Comparison of ENCODE assay signal across 23 cellular contexts in genomic region chr11:73353422-73353821, GRCh38. TPM values are rescaled to one million over a fixed set of nuclear protein-coding genes. Genes with fewer than 3 reads are reported as not detected.
DNase-seq lines count a peak whose midpoint lies in the region; ATAC-seq and TF ChIP-seq lines count a peak whose summit lies in the region.
"Had no signal": no experiment of that assay in that cellular context is flagged by ENCODE, and none has a peak within 500 bp of the region (broad histone marks: within the 10 kb centered on the region; RNA-seq: fewer than 3 reads in every experiment).

No MANE protein-coding gene starts in this region.

- H3K27me3 Mint-ChIP-seq in activated CD8-positive, alpha-beta memory T cell treated with anti-CD3 and anti-CD28 coated beads, Interleukin-2, amount 10 ng/mL, durations not matched to agents 7 days and 5 days: no peaks in the 10 kb centered on the region
- H3K27me3 Mint-ChIP-seq in CD4-positive, alpha-beta memory T cell: no peaks in the 10 kb centered on the region

- no peaks in the 10 kb centered on the region for H4K20me1 ChIP-seq in Loucy (ENCODE audit: insufficient read depth, low read length, poor library complexity, severe bottlenecking)

- H3K4me1 ChIP-seq in CD4-positive, alpha-beta memory T cell (ENCODE audit: insufficient read depth, low read length): no peaks in the 10 kb centered on the region
- peaks cover 15% of the 10 kb centered on the region for H3K4me1 ChIP-seq in Loucy (ENCODE audit: insufficient read depth, low read length, poor library complexity, severe bottlenecking)
- peaks cover 4% of the 10 kb centered on the region for H3K4me1 ChIP-seq in psoas muscle
- peaks cover 0 to 7% (median 3%) of the 10 kb centered on the region in 4 donors for H3K4me1 ChIP-seq in transverse colon
- H3K4me1 ChIP-seq: SJCRH30 had no signal

- TF ChIP-seq EP300 in transverse colon (IDR thresholded peaks at IDR 0.05; ENCODE audit: low read depth): no peak

- H3K9me3 ChIP-seq in CD4-positive, alpha-beta memory T cell (ENCODE audit: control insufficient read depth in 1 of 2, low read length in 2 of 2): no peaks in the 10 kb centered on the region
- H3K9me3 ChIP-seq in Loucy (ENCODE audit: insufficient read depth, low read depth, low read length) (no peaks in the 10 kb centered on the region), psoas muscle (no peaks in the 10 kb centered on the region), transverse colon (no peaks in the 10 kb centered on the region)
- H3K9me3 ChIP-seq: BE2C, SJCRH30 had no signal

- no peak overlapping the region for H3K9ac ChIP-seq in Loucy (ENCODE audit: low read depth, low read length, poor library complexity, severe bottlenecking)

- CTCF ChIA-PET in activated CD8-positive, alpha-beta memory T cell treated with anti-CD3 and anti-CD28 coated beads, Interleukin-2, amount 10 ng/mL, durations not matched to agents 7 days and 5 days (lab: Charles Lee): interaction anchor here (1.4 to 10.0 kb wide), 4 partner anchors 10 to 45 kb away, joined by 4 to 130 read pairs (median 36); no protein-coding TSS in a partner anchor
- CTCF ChIA-PET in CD4-positive, alpha-beta memory T cell (lab: Charles Lee; ENCODE audit: partially characterized antibody): interaction anchor here (0.6 to 7.1 kb wide), 4 partner anchors 10 to 104 kb away, joined by 3 to 319 read pairs (median 76); partner anchors contain the start of gene ARHGEF17

- in situ Hi-C loops in transverse colon (cut with MboI; ENCODE audit: low pct_ligation_motif_present in 1 of 4, low pct_unique_long_range_greater_than_20kb in 1 of 4, low sequenced_read_pairs in 3 of 4): loop anchor here in 2 of 4 donors (5.0 kb wide), 1 partner anchor 39 kb away; no protein-coding TSS in a partner anchor

- H3K79me2 ChIP-seq in Loucy (ENCODE audit: insufficient read depth, low read length): no peaks in the 10 kb centered on the region

- TF ChIP-seq CTCF in Loucy (conservative IDR thresholded peaks at IDR 0.05; ENCODE audit: low read length) (no peak), psoas muscle (IDR thresholded peaks at IDR 0.05) (no peak), transverse colon (IDR thresholded peaks at IDR 0.05) (no peak)

- peak; percentile 65 for ATAC-seq in activated CD8-positive, alpha-beta memory T cell treated with anti-CD3 and anti-CD28 coated beads, Interleukin-2, amount 10 ng/mL, durations not matched to agents 7 days and 5 days
- peak; percentile 44 to 85 (median 74) for ATAC-seq in psoas muscle
- ATAC-seq: CD8-positive, alpha-beta T cell; GM12878; GM23338; HCT116; PC-3 had no signal

- no peak for TF ChIP-seq POLR2A in transverse colon (IDR thresholded peaks at IDR 0.05)

- no peaks in the 10 kb centered on the region for H3K9me2 ChIP-seq in Loucy (replicated peaks; ENCODE audit: low read depth, low read length)

- intact Hi-C loops in CD4-positive, alpha-beta memory T cell (cut with micrococcal nuclease): no loop called here
- intact Hi-C loops in psoas muscle (cut with DNase I): loop anchor here in 1 of 2 donors (2.0 kb wide), 1 partner anchor 39 kb away; no protein-coding TSS in a partner anchor
- intact Hi-C loops in transverse colon (cut with DNase I; ENCODE audit: low total_unique reads): no loop called here

- peaks cover 18% of the 10 kb centered on the region for H3K4me1 Mint-ChIP-seq in activated CD8-positive, alpha-beta memory T cell treated with anti-CD3 and anti-CD28 coated beads, Interleukin-2, amount 10 ng/mL, durations not matched to agents 7 days and 5 days
- peaks cover 0 to 6% (median 2%) of the 10 kb centered on the region in 4 donors for H3K4me1 Mint-ChIP-seq in CD4-positive, alpha-beta memory T cell
- H3K4me1 Mint-ChIP-seq: GM23338 had no signal

- no peaks in the 10 kb centered on the region for H3K9me3 Mint-ChIP-seq in activated CD8-positive, alpha-beta memory T cell treated with anti-CD3 and anti-CD28 coated beads, Interleukin-2, amount 10 ng/mL, durations not matched to agents 7 days and 5 days (ENCODE audit: low read depth)
- H3K9me3 Mint-ChIP-seq in CD4-positive, alpha-beta memory T cell: peaks cover 0 to 2% (median 0%) of the 10 kb centered on the region in 8 donors
- H3K9me3 Mint-ChIP-seq: CD8-positive, alpha-beta T cell; GM23338 had no signal

- no peaks in the 10 kb centered on the region for H3K36me3 ChIP-seq in CD4-positive, alpha-beta memory T cell (ENCODE audit: insufficient read depth, low read length)
- H3K36me3 ChIP-seq in Loucy (ENCODE audit: insufficient read depth, low read length) (no peaks in the 10 kb centered on the region), psoas muscle (ENCODE audit: insufficient read depth in 1 of 2, low read depth in 1 of 2) (peaks cover 0 to 12% of the 10 kb centered on the region in 2 donors), transverse colon (no peaks in the 10 kb centered on the region)
- H3K36me3 ChIP-seq: BE2C, SJCRH30 had no signal

- DNase-seq in activated CD8-positive, alpha-beta memory T cell treated with anti-CD3 and anti-CD28 coated beads, Interleukin-2, amount 10 ng/mL, durations not matched to agents 7 days and 5 days: peak; percentile 65
- no peak for DNase-seq in activated CD8-positive, alpha-beta memory T cell treated with anti-CD3 and anti-CD28 coated beads, Interleukin-2, amount 50 U/mL, for 4 hours
- no peak for DNase-seq in CD4-positive, alpha-beta memory T cell
- DNase-seq in psoas muscle (no peak), transverse colon (no peak)
- DNase-seq in stimulated activated CD4-positive, alpha-beta T cell treated with anti-CD3 and anti-CD28 coated beads, Interleukin-12 subunit alpha, Interleukin-12 subunit beta, amount 100 ng/mL, for 4 hours: no peak
- DNase-seq: BE2C; Calu3; CD8-positive, alpha-beta T cell; EL; KBM-7; NCI-H1048; NCI-H1436; NCI-H1930; NCI-H226; NCI-H524; PC-3; SJCRH30 had no signal

- WGBS in psoas muscle, 3 donors: 74 to 84% (median 75%) methylated on average over 4 of the region's 4 CpGs
- 81 to 83% methylated on average over 2 to 4 of the region's 4 CpGs for WGBS in transverse colon (ENCODE audit: low coverage in 1 of 2), 2 donors

- H3K4me3 ChIP-seq in CD4-positive, alpha-beta memory T cell (ENCODE audit: low read length in 2 of 2): no peak overlapping the region
- H3K4me3 ChIP-seq in Loucy (ENCODE audit: low read length, poor library complexity, severe bottlenecking) (no peak overlapping the region), psoas muscle (no peak overlapping the region), transverse colon (no peak overlapping the region)
- H3K4me3 ChIP-seq: GM12878, GM23338, SJCRH30 had no signal

- no peak overlapping the region for H3K4me3 Mint-ChIP-seq in activated CD8-positive, alpha-beta memory T cell treated with anti-CD3 and anti-CD28 coated beads, Interleukin-2, amount 10 ng/mL, durations not matched to agents 7 days and 5 days
- H3K4me3 Mint-ChIP-seq in CD4-positive, alpha-beta memory T cell: no peak overlapping the region
- H3K4me3 Mint-ChIP-seq: CD8-positive, alpha-beta T cell; GM23338 had no signal

- H3K27ac Mint-ChIP-seq in activated CD8-positive, alpha-beta memory T cell treated with anti-CD3 and anti-CD28 coated beads, Interleukin-2, amount 10 ng/mL, durations not matched to agents 7 days and 5 days: peak overlapping the region; percentile 20
- H3K27ac Mint-ChIP-seq in CD4-positive, alpha-beta memory T cell: peak overlapping the region in 4 of 7 donors; percentile 19 to 74 (median 30)
- H3K27ac Mint-ChIP-seq: CD8-positive, alpha-beta T cell; GM23338 had no signal

- H3F3A ChIP-seq in Loucy (ENCODE audit: low read depth): no peaks in the 10 kb centered on the region

- H3K27ac ChIP-seq in CD4-positive, alpha-beta memory T cell (ENCODE audit: low read depth, low read length): no peak overlapping the region
- H3K27ac ChIP-seq in psoas muscle: no peak overlapping the region
- H3K27ac ChIP-seq in transverse colon: no peak overlapping the region
- H3K27ac ChIP-seq: RWPE1, SJCRH30 had no signal

- no peak overlapping the region for H2AFZ ChIP-seq in Loucy (ENCODE audit: low read length)
- H2AFZ ChIP-seq: GM23338 had no signal

- H3K36me3 Mint-ChIP-seq in activated CD8-positive, alpha-beta memory T cell treated with anti-CD3 and anti-CD28 coated beads, Interleukin-2, amount 10 ng/mL, durations not matched to agents 7 days and 5 days: no peaks in the 10 kb centered on the region
- no peaks in the 10 kb centered on the region for H3K36me3 Mint-ChIP-seq in CD4-positive, alpha-beta memory T cell
- H3K36me3 Mint-ChIP-seq: CD8-positive, alpha-beta T cell had no signal

- no peaks in the 10 kb centered on the region for H3K27me3 ChIP-seq in CD4-positive, alpha-beta memory T cell (ENCODE audit: insufficient read depth, low read length)
- H3K27me3 ChIP-seq in Loucy (ENCODE audit: insufficient read depth, low read length, poor library complexity, severe bottlenecking): no peaks in the 10 kb centered on the region
- no peaks in the 10 kb centered on the region for H3K27me3 ChIP-seq in psoas muscle (ENCODE audit: insufficient read depth in 3 of 3, low read length in 2 of 3)
- H3K27me3 ChIP-seq in transverse colon: no peaks in the 10 kb centered on the region
- H3K27me3 ChIP-seq: BE2C, SJCRH30 had no signal

- POLR2A ChIA-PET in CD4-positive, alpha-beta memory T cell (lab: Charles Lee; ENCODE audit: partially characterized antibody): no interaction called here

- peak overlapping the region; percentile 2 for H3K4me2 ChIP-seq in Loucy (ENCODE audit: low read depth, low read length, poor library complexity, severe bottlenecking)
- H3K4me2 ChIP-seq: GM23338 had no signal

RNA-seq across cellular contexts. Expression of gene RELT, which starts 22.8 kb away (rescaled TPM):
- 10 to 100 TPM; 31.2 to 39.6 TPM for total RNA-seq in activated CD8-positive, alpha-beta memory T cell treated with anti-CD3 and anti-CD28 coated beads, Interleukin-2, amount 10 ng/mL, durations not matched to agents 7 days and 5 days
- total RNA-seq in CD4-positive, alpha-beta memory T cell: 10 to 100 TPM; 12.1 to 12.9 TPM
- polyA plus RNA-seq in CD4-positive, alpha-beta memory T cell: 1 to 10 TPM; 2.2 to 5.2 TPM
- 10 to 100 TPM in 3 of 4 donors, 1 to 10 TPM in 1; 9.0 to 33.0 (median 17.2) TPM for total RNA-seq in psoas muscle
- 10 to 100 TPM in 2 of 3 donors, 1 to 10 TPM in 1; 4.9 to 15.8 (median 15.5) TPM for polyA plus RNA-seq in psoas muscle
- 10 to 100 TPM in 1 of 4 donors, 1 to 10 TPM in 3; 2.0 to 10.1 (median 6.1) TPM for total RNA-seq in transverse colon

RNA-seq across cellular contexts. Expression of gene ARHGEF17, which starts 45.3 kb away (rescaled TPM):
- not detected for total RNA-seq in activated CD8-positive, alpha-beta memory T cell treated with anti-CD3 and anti-CD28 coated beads, Interleukin-2, amount 10 ng/mL, durations not matched to agents 7 days and 5 days
- total RNA-seq in CD4-positive, alpha-beta memory T cell: under 1 TPM in 1 of 2 experiments, not detected in 1; 0.23 TPM
- polyA plus RNA-seq in CD4-positive, alpha-beta memory T cell: not detected
- total RNA-seq in psoas muscle (10 to 100 TPM; 10.8 to 38.4 (median 15.5) TPM), transverse colon (10 to 100 TPM; 12.0 to 44.9 (median 27.1) TPM)
- polyA plus RNA-seq in psoas muscle: 1 to 10 TPM; 5.7 to 7.9 (median 6.9) TPM

Comparison
In these comparisons a context has a peak if more than half of its experiments do, and no peak if none do; other contexts are left out.
1. RNA of gene ARHGEF17, which starts 45.3 kb away (total RNA-seq): 12.0 to 44.9 TPM in transverse colon and 10.8 to 38.4 TPM in psoas muscle; 0.23 TPM in CD4-positive, alpha-beta memory T cell and not detected in activated CD8-positive, alpha-beta memory T cell treated with anti-CD3 and anti-CD28 coated beads, Interleukin-2, amount 10 ng/mL, durations not matched to agents 7 days and 5 days; every median in the first group is over 4 times any median in the second.